1 cellular context compared by ENCODE assay signal in the genomic region with DNA sequence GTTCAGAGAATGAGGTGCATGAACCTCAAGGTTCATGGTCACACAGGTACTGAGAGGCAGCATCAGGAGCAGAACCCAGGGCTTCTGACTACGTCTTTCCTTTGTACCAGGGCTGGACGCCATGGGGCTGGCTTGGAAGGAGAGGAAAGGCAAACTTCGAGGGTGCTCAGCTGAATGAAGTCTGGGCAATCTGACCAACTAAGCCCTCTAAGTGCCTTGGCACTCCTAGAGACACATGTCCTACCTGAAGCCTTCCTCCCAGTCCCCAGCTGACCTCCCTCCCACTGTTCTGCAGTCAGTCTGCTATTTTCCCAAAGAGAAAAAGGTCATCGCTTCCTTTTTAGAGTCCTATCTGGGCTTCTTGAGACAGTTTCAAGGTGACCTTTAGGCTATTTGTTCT.
TF ChIP-seq lines count a peak whose summit lies in the region.

No MANE protein-coding gene starts in this region.

TF ChIP-seq in GM12878, 131 proteins besides CTCF, POLR2A, EP300 and RAD21:
- TF ChIP-seq ZNF622 (IDR thresholded peaks at IDR 0.05): no peak
- no peak for TF ChIP-seq RB1 (IDR thresholded peaks at IDR 0.05; ENCODE audit: borderline replicate concordance)
- no peak for TF ChIP-seq YBX1 (IDR thresholded peaks at IDR 0.05)
- TF ChIP-seq NFXL1 (IDR thresholded peaks at IDR 0.05; ENCODE audit: borderline replicate concordance): no peak
- TF ChIP-seq POLR2AphosphoS2 (IDR thresholded peaks at IDR 0.05; ENCODE audit: low read depth, low read length): no peak
- TF ChIP-seq, protein P1, sequence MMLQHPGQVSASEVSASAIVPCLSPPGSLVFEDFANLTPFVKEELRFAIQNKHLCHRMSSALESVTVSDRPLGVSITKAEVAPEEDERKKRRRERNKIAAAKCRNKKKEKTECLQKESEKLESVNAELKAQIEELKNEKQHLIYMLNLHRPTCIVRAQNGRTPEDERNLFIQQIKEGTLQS (IDR thresholded peaks at IDR 0.05; ENCODE audit: borderline replicate concordance, extremely low read depth, low read depth, low read length): no peak
- TF ChIP-seq NFIC (IDR thresholded peaks at IDR 0.05; ENCODE audit: low read depth, low read length): no peak
- TF ChIP-seq, protein P2, sequence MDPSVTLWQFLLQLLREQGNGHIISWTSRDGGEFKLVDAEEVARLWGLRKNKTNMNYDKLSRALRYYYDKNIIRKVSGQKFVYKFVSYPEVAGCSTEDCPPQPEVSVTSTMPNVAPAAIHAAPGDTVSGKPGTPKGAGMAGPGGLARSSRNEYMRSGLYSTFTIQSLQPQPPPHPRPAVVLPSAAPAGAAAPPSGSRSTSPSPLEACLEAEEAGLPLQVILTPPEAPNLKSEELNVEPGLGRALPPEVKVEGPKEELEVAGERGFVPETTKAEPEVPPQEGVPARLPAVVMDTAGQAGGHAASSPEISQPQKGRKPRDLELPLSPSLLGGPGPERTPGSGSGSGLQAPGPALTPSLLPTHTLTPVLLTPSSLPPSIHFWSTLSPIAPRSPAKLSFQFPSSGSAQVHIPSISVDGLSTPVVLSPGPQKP (IDR thresholded peaks at IDR 0.05; ENCODE audit: low read depth, low read length): no peak
- TF ChIP-seq CBX3 (IDR thresholded peaks at IDR 0.05; ENCODE audit: borderline replicate concordance, low read depth): no peak
- TF ChIP-seq CEBPB (IDR thresholded peaks at IDR 0.05; ENCODE audit: borderline replicate concordance in 1 of 2, low read depth in 2 of 2, low read length in 2 of 2): no peak
- no peak for TF ChIP-seq NR2C1 (IDR thresholded peaks at IDR 0.05)
- no peak for TF ChIP-seq BMI1 (IDR thresholded peaks at IDR 0.05; ENCODE audit: borderline replicate concordance)
TF ChIP-seq in GM12878: peak in this region for 0.
